ENCODE assay signal across 18 cellular contexts in genomic region chr6:137357263-137357947, GRCh38.
"Had no signal": no experiment of that assay in that cellular context is flagged by ENCODE, and none has a peak within 500 bp of the region (broad histone marks: within the 10 kb centered on the region; RNA-seq: fewer than 3 reads in every experiment).

No MANE protein-coding gene starts in this region.

- H3K36me3 ChIP-seq: adrenal gland, colonic mucosa, gastroesophageal sphincter had no signal

- H3K4me3 ChIP-seq: adrenal gland, colonic mucosa, gastroesophageal sphincter, lung, mucosa of descending colon, psoas muscle had no signal

- H3K27me3 ChIP-seq: colonic mucosa had no signal

- FAIRE-seq: urothelium cell line had no signal

- H3K27ac ChIP-seq: adrenal gland, colonic mucosa, gastroesophageal sphincter, psoas muscle had no signal

- DNase-seq: activated CD4-positive, alpha-beta T cell treated with anti-CD3 and anti-CD28 coated beads, Interleukin-2, amount 50 U/mL, for 1 hour; activated CD4-positive, CD25-positive, alpha-beta regulatory T cell; activated naive CD4-positive, alpha-beta T cell treated with anti-CD3 and anti-CD28 coated beads, Interleukin-2, amount 10 ng/mL, durations not matched to agents 7 days and 5 days; activated T-cell treated with anti-CD3 and anti-CD28 coated beads for 4 hours; adrenal gland; colonic mucosa; effector CD8-positive, alpha-beta T cell; mucosa of descending colon; naive thymus-derived CD8-positive, alpha-beta T cell; occipital lobe; psoas muscle; stimulated activated CD4-positive, alpha-beta T cell treated with anti-CD3 and anti-CD28 coated beads, Interleukin-4, amount 100 ng/mL, for 1 hour; stimulated activated naive CD8-positive, alpha-beta T cell treated with anti-CD3 and anti-CD28 coated beads, Interleukin-15, amount 100 ng/mL, for 72 hours; T-helper 17 cell had no signal

- ATAC-seq: activated T-helper 17 cell treated with anti-CD3 and anti-CD28 coated beads, Interleukin-2, amount 50 U/mL, for 72 hours; gastroesophageal sphincter; mucosa of descending colon; naive thymus-derived CD8-positive, alpha-beta T cell; psoas muscle; stimulated activated naive CD8-positive, alpha-beta T cell treated with anti-CD3 and anti-CD28 coated beads, Interleukin-15, amount 100 ng/mL, for 72 hours; T-helper 17 cell had no signal

- H3K9me3 ChIP-seq: adrenal gland, colonic mucosa, gastroesophageal sphincter, mucosa of descending colon, psoas muscle had no signal

- H3K4me1 ChIP-seq: adrenal gland, colonic mucosa, gastroesophageal sphincter, psoas muscle had no signal
